ENCODE assay signal across 8 cellular contexts in the genomic region with DNA sequence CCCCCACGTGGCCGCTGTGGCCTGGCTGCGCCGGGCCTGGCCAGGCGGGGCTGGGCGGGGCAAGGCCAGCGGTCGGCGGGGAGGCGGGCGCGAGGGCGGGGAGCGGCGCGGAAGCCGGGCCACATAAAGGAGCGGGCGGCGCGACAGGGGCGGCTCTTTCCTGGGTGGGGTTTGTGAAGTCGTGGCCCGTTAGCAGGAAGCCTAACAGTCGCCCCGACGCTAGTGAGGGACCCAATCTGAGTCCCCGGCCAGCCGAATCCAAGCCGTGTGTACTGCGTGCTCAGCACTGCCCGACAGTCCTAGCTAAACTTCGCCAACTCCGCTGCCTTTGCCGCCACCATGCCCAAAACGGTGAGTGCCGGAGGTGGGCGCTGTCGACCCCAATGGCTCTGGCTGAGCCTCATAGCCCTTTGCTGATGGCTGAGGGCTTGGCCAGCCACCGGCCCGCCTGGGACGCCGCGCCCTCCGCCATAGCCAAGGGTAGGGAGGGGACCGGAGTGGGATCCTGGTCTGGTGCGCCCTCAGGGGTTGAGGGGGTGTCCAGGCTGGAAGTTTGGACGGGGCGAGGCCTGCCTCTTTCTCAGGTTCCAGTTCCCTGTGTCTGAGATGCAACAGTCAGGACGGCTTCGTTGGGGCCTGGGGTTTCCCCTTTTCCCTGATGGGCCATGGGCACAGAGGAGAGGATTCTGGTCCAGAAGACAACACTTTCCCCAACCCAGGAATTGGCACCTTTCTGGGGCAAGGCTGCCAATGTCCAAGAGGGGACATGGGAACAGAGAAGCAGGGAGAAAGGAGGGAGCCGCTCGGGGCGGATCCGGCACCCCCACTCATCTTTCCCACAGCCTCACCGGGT. TPM values are rescaled to one million over a fixed set of nuclear protein-coding genes. Genes with fewer than 3 reads are reported as not detected.
DNase-seq lines count a peak whose midpoint lies in the region; TF ChIP-seq lines count a peak whose summit lies in the region.

MSN (plus strand) TSS at position 152 of the 853 bp plus-strand sequence; CDS start at position 340, 188 bp downstream.

- peak within 1 kb of the TSS in 1 of 2 experiments; percentile 94 for H3K23ac ChIP-seq in mesenchymal stem cell (ENCODE audit: low read length in 2 of 2)

- peaks cover 4% of the 10 kb centered on the region for H3K9me3 ChIP-seq in mesenchymal stem cell (ENCODE audit: control insufficient read depth, low read length)

- H2BK5ac ChIP-seq in mesenchymal stem cell (ENCODE audit: low read depth, low read length, poor library complexity, severe bottlenecking) = peak within 1 kb of the TSS; percentile 24

- H3K27ac ChIP-seq in dorsolateral prefrontal cortex (peak within 1 kb of the TSS in 54 of 59 donors; percentile 26 to 93 (median 78)), mesenchymal stem cell (ENCODE audit: low read length, poor library complexity, severe bottlenecking) (peak within 1 kb of the TSS; percentile 83)

- peak within 1 kb of the TSS; percentile 95 to 98 for H3K18ac ChIP-seq in mesenchymal stem cell (ENCODE audit: low read depth in 1 of 2, low read length in 2 of 2)

- no peak within 1 kb of the TSS for H2BK15ac ChIP-seq in mesenchymal stem cell (ENCODE audit: low read depth, poor library complexity, severe bottlenecking)

- H4K91ac ChIP-seq in mesenchymal stem cell (ENCODE audit: low read length) = peak within 1 kb of the TSS; percentile 95

- H2AFZ ChIP-seq in mesenchymal stem cell (ENCODE audit: low read depth, low read length) = no peak within 1 kb of the TSS

- peak within 1 kb of the TSS; percentile 97 for H3K9ac ChIP-seq in mesenchymal stem cell (ENCODE audit: low read length)

- H3K4me2 ChIP-seq in mesenchymal stem cell (ENCODE audit: low read length, poor library complexity, severe bottlenecking) = peak within 1 kb of the TSS; percentile 56

- DNase-seq in HFF-Myc (ENCODE audit: extremely low read depth, low read depth) (no peak), NCI-H2081 treated with DMSO at 0.1 percent for 48 hours (lab: John Stamatoyannopoulos, UW) (peak; percentile 13), dorsolateral prefrontal cortex (peak in 5 of 10 donors; percentile 17 to 67 (median 39)), mesenchymal stem cell (peak; percentile 62), NCI-H69 (lab: John Stamatoyannopoulos, UW) (no peak)
- peak; percentile 64 to 70 for DNase-seq in activated CD4-positive, alpha-beta T cell treated with anti-CD3 and anti-CD28 coated beads, Interleukin-2, amount 50 U/mL, for 4 hours
- peak; percentile 49 for DNase-seq in stimulated activated CD8-positive, alpha-beta memory T cell treated with anti-CD3 and anti-CD28 coated beads, Interleukin-15, amount 100 ng/mL, for 1 hour (ENCODE audit: low read depth)

- WGBS in mesenchymal stem cell = 0% methylated on average over 16 of the region's 56 CpGs

- H4K8ac ChIP-seq in mesenchymal stem cell (ENCODE audit: low read length) = peak within 1 kb of the TSS; percentile 89

- H3K14ac ChIP-seq in mesenchymal stem cell (ENCODE audit: low read length in 2 of 2) = peak within 1 kb of the TSS; percentile 36 to 99

- H2BK120ac ChIP-seq in mesenchymal stem cell (ENCODE audit: low read depth, low read length) = peak within 1 kb of the TSS; percentile 79

- peak within 1 kb of the TSS; percentile 74 for H3K4me3 ChIP-seq in HFF-Myc (replicated peaks; ENCODE audit: low read depth, low read length)
- peak within 1 kb of the TSS; percentile 32 to 76 (median 59) for H3K4me3 ChIP-seq in dorsolateral prefrontal cortex
- peak within 1 kb of the TSS; percentile 76 to 84 for H3K4me3 ChIP-seq in mesenchymal stem cell (ENCODE audit: insufficient read depth in 1 of 2, low read depth in 1 of 2, low read length in 2 of 2)

- H3K27me3 ChIP-seq in dorsolateral prefrontal cortex = peaks cover 0 to 66% (median 14%) of the 10 kb centered on the region in 45 donors
- peaks cover 0 to 2% of the 10 kb centered on the region in 2 experiments for H3K27me3 ChIP-seq in mesenchymal stem cell (ENCODE audit: control insufficient read depth in 1 of 2, insufficient read depth in 1 of 2, low read length in 2 of 2)

- peak within 1 kb of the TSS; percentile 94 to 95 for H3K4ac ChIP-seq in mesenchymal stem cell (ENCODE audit: low read depth in 1 of 2, low read length in 2 of 2)

- H3K4me1 ChIP-seq in mesenchymal stem cell (ENCODE audit: control insufficient read depth, insufficient read depth, low read depth, low read length) = no peaks in the 10 kb centered on the region

- TF ChIP-seq CTCF in GM12874 (IDR thresholded peaks at IDR 0.05; ENCODE audit: insufficient read depth, low read depth, low read length) (peak; percentile 23; the same call in 1 of the 2 replicates), HFF-Myc (IDR thresholded peaks at IDR 0.05; ENCODE audit: low read depth, low read length, missing control alignments) (no peak), dorsolateral prefrontal cortex (IDR thresholded peaks at IDR 0.05 in 54 of 56, conservative IDR thresholded peaks at IDR 0.05 in 2 of 56; ENCODE audit: low read depth in 1 of 56, partially characterized antibody in 56 of 56) (no peak)

- H2AK5ac ChIP-seq in mesenchymal stem cell (ENCODE audit: low read length, severe bottlenecking) = peak within 1 kb of the TSS; percentile 80

- no peaks in the 10 kb centered on the region for H3K36me3 ChIP-seq in mesenchymal stem cell (ENCODE audit: control insufficient read depth in 1 of 2, insufficient read depth in 2 of 2, low read depth in 1 of 2, low read length in 2 of 2)

- H3K79me1 ChIP-seq in mesenchymal stem cell (replicated peaks; ENCODE audit: low read length, poor library complexity, severe bottlenecking) = no peaks in the 10 kb centered on the region

- peak within 1 kb of the TSS in 1 of 2 experiments; percentile 84 for H2BK12ac ChIP-seq in mesenchymal stem cell (ENCODE audit: low read length in 2 of 2)

- intact Hi-C loops in dorsolateral prefrontal cortex (cut with DNase I) = no loop called here

RNA-seq across cellular contexts. Expression of gene MSN, which starts in this region (rescaled TPM):
- 100 to 1,000 TPM in 4 of 120 experiments, 10 to 100 TPM in 116; 33.2 to 121 (median 55.6) TPM for total RNA-seq in dorsolateral prefrontal cortex
- 287 TPM for polyA plus RNA-seq in mesenchymal stem cell (2013, experiment 1 of 2)
- polyA plus RNA-seq in mesenchymal stem cell (2013, experiment 2 of 2) = 277 TPM

Comparison
In these comparisons a context has a peak if more than half of its experiments do, and no peak if none do; other contexts are left out.
1. DNase-seq: peak in NCI-H2081 treated with DMSO at 0.1 percent for 48 hours (single experiment), activated CD4-positive, alpha-beta T cell treated with anti-CD3 and anti-CD28 coated beads, Interleukin-2, amount 50 U/mL, for 4 hours (2 of 2), mesenchymal stem cell (single experiment) and stimulated activated CD8-positive, alpha-beta memory T cell treated with anti-CD3 and anti-CD28 coated beads, Interleukin-15, amount 100 ng/mL, for 1 hour (single experiment); none in HFF-Myc (single experiment) and NCI-H69 (single experiment).
2. Peak in every context shown above with its lines, with median percentiles within 50 percentile points of each other: H3K4me3 ChIP-seq.